17 cellular contexts compared by ENCODE assay signal in the genomic region with DNA sequence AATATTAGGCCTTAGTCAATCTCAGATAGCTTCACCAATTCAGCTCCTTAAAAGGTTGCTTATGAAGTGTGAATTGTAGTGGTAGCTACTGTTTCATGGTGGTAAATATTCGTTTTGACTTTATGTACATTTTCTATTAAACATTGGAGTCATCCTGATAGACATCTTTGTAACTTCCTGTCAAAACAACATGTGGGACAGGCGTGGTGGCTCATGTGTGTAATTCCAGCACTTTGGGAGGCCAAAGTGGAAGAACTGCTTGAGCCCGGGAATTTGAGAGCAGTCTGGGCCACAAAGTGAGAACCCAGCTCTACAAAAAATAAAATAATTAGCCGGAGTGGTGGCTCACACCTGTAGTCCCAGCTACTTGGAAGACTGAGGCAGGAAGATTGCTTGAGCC. TPM values are rescaled to one million over a fixed set of nuclear protein-coding genes. Genes with fewer than 3 reads are reported as not detected.
DNase-seq lines count a peak whose midpoint lies in the region; ATAC-seq lines count a peak whose summit lies in the region.
"Had no signal": no experiment of that assay in that cellular context is flagged by ENCODE, and none has a peak within 500 bp of the region (broad histone marks: within the 10 kb centered on the region; RNA-seq: fewer than 3 reads in every experiment).

No MANE protein-coding gene starts in this region.

- H3K36me3 ChIP-seq in ACC112 (ENCODE audit: insufficient read depth, low read length) = peaks cover 2% of the 10 kb centered on the region; the same call in 1 of the 2 replicates
- H3K36me3 ChIP-seq in SJSA1 = peaks cover 27% of the 10 kb centered on the region
- peaks cover 0 to 2% of the 10 kb centered on the region in 2 experiments for H3K36me3 ChIP-seq in mesenchymal stem cell (ENCODE audit: control insufficient read depth in 1 of 2, insufficient read depth in 2 of 2, low read depth in 1 of 2, low read length in 2 of 2)
- peaks cover 1% of the 10 kb centered on the region; the same call in 1 of the 2 replicates for H3K36me3 ChIP-seq in H7 (replicated peaks; ENCODE audit: control insufficient read depth, insufficient read depth, low read length)
- H3K36me3 ChIP-seq: HAP-1 had no signal

- H3K4me1 ChIP-seq in ACC112 (ENCODE audit: control insufficient read depth, insufficient read depth, low read length, unreplicated experiment) (peaks cover 25% of the 10 kb centered on the region), SJSA1 (replicated peaks) (peaks cover 24% of the 10 kb centered on the region), mesenchymal stem cell (ENCODE audit: control insufficient read depth, insufficient read depth, low read depth, low read length) (peaks cover 11% of the 10 kb centered on the region)
- H3K4me1 ChIP-seq: HAP-1 had no signal

- POLR2A ChIA-PET in activated CD4-positive, alpha-beta T cell treated with anti-CD3 and anti-CD28 coated beads for 36 hours (lab: Charles Lee) = interaction anchor here (0.6 to 0.7 kb wide), 2 partner anchors 28 to 770 kb away, joined by 3 read pairs; no protein-coding TSS in a partner anchor

- no peak overlapping the region for H2BK5ac ChIP-seq in mesenchymal stem cell (ENCODE audit: low read depth, low read length, poor library complexity, severe bottlenecking)

- no peak overlapping the region for H3K23ac ChIP-seq in mesenchymal stem cell (ENCODE audit: low read length in 2 of 2)

- peaks cover 30% of the 10 kb centered on the region for H3K79me2 ChIP-seq in ACC112 (ENCODE audit: control insufficient read depth, insufficient read depth, low read length, unreplicated experiment)

- H3K4me1 Mint-ChIP-seq in activated CD4-positive, alpha-beta T cell treated with anti-CD3 and anti-CD28 coated beads for 36 hours = peaks cover 14% of the 10 kb centered on the region

- no peak overlapping the region for H3K14ac ChIP-seq in mesenchymal stem cell (ENCODE audit: low read length in 2 of 2)

- H3K4me3 ChIP-seq in ACC112 (ENCODE audit: low read depth, low read length) (no peak overlapping the region), SJSA1 (no peak overlapping the region), mesenchymal stem cell (ENCODE audit: insufficient read depth in 1 of 2, low read depth in 1 of 2, low read length in 2 of 2) (no peak overlapping the region), H7 (ENCODE audit: insufficient read depth, low read depth, low read length) (no peak overlapping the region)
- H3K4me3 ChIP-seq: HAP-1 had no signal

- 63% methylated on average over 4 of the region's 4 CpGs for WGBS in mesenchymal stem cell

- no peak overlapping the region for H2AK5ac ChIP-seq in mesenchymal stem cell (ENCODE audit: low read length, severe bottlenecking)

- H3K4me3 Mint-ChIP-seq in activated CD4-positive, alpha-beta T cell treated with anti-CD3 and anti-CD28 coated beads for 36 hours = no peak overlapping the region

- no peak overlapping the region for H4K8ac ChIP-seq in mesenchymal stem cell (ENCODE audit: low read length)

- peaks cover 17% of the 10 kb centered on the region for H3K36me3 Mint-ChIP-seq in activated CD4-positive, alpha-beta T cell treated with anti-CD3 and anti-CD28 coated beads for 36 hours (ENCODE audit: low read depth)

- intact Hi-C loops in activated CD4-positive, alpha-beta T cell treated with anti-CD3 and anti-CD28 coated beads for 36 hours (cut with DNase I, micrococcal nuclease) = loop anchor here in 1 of 2 experiments (2.0 kb wide), 1 partner anchor 303 kb away; no protein-coding TSS in a partner anchor

- no peaks in the 10 kb centered on the region for H3K9me3 Mint-ChIP-seq in activated CD4-positive, alpha-beta T cell treated with anti-CD3 and anti-CD28 coated beads for 36 hours (ENCODE audit: low read depth)
- H3K9me3 Mint-ChIP-seq: CD4-positive, alpha-beta memory T cell had no signal

- H2BK15ac ChIP-seq in mesenchymal stem cell (ENCODE audit: low read depth, poor library complexity, severe bottlenecking) = no peak overlapping the region

- CTCF ChIA-PET in activated CD4-positive, alpha-beta T cell treated with anti-CD3 and anti-CD28 coated beads for 36 hours (lab: Charles Lee) = interaction anchor here (1.1 kb wide), 1 partner anchor 40 kb away, joined by 3 read pairs; no protein-coding TSS in a partner anchor

- no peak overlapping the region for H3K27ac Mint-ChIP-seq in activated CD4-positive, alpha-beta T cell treated with anti-CD3 and anti-CD28 coated beads for 36 hours

- no peak overlapping the region for H3K18ac ChIP-seq in mesenchymal stem cell (ENCODE audit: low read depth in 1 of 2, low read length in 2 of 2)

- H3K27me3 Mint-ChIP-seq in activated CD4-positive, alpha-beta T cell treated with anti-CD3 and anti-CD28 coated beads for 36 hours = no peaks in the 10 kb centered on the region
- H3K27me3 Mint-ChIP-seq: CD4-positive, alpha-beta memory T cell had no signal

- no peaks in the 10 kb centered on the region for H3K27me3 ChIP-seq in ACC112 (ENCODE audit: insufficient read depth, low read length)
- no peaks in the 10 kb centered on the region for H3K27me3 ChIP-seq in SJSA1 (replicated peaks)
- H3K27me3 ChIP-seq in mesenchymal stem cell (ENCODE audit: control insufficient read depth in 1 of 2, insufficient read depth in 1 of 2, low read length in 2 of 2) = no peaks in the 10 kb centered on the region
- no peaks in the 10 kb centered on the region for H3K27me3 ChIP-seq in H7 (ENCODE audit: control insufficient read depth, insufficient read depth, low read length)

- peak overlapping the region; percentile 91 for H3K27ac ChIP-seq in ACC112 (ENCODE audit: low read depth, low read length)
- peak overlapping the region; percentile 99 for H3K27ac ChIP-seq in SJSA1
- peak overlapping the region; percentile 5 for H3K27ac ChIP-seq in mesenchymal stem cell (ENCODE audit: low read length, poor library complexity, severe bottlenecking)

- DNase-seq in HCEC 1CT = peak; percentile 23
- DNase-seq in SJSA1 (ENCODE audit: low read depth in 1 of 2, low spot score in 2 of 2) = peak in 1 of 2 experiments; percentile 61
- DNase-seq in mesenchymal stem cell = no peak
- DNase-seq in Ammon's horn (ENCODE audit: low spot score) = no peak
- DNase-seq in SHP77 treated with DMSO at 0.1 percent for 48 hours (lab: John Stamatoyannopoulos, UW) = no peak
- no peak for DNase-seq in H7
- no peak for DNase-seq in activated CD4-positive, alpha-beta T cell treated with anti-CD3 and anti-CD28 coated beads for 36 hours
- DNase-seq: 8988T; CD4-positive, alpha-beta memory T cell; KG1; MV-4-11; NCI-H1417; NCI-H1930; NCI-H345; NCI-H524 treated with DMSO at 0.1 percent for 48 hours had no signal

- H3K4ac ChIP-seq in mesenchymal stem cell (ENCODE audit: low read depth in 1 of 2, low read length in 2 of 2) = no peak overlapping the region

- no peak overlapping the region for H2BK120ac ChIP-seq in mesenchymal stem cell (ENCODE audit: low read depth, low read length)

- no peak overlapping the region for H2BK12ac ChIP-seq in mesenchymal stem cell (ENCODE audit: low read length in 2 of 2)

- H3K79me1 ChIP-seq in mesenchymal stem cell (replicated peaks; ENCODE audit: low read length, poor library complexity, severe bottlenecking) = no peaks in the 10 kb centered on the region

- no peaks in the 10 kb centered on the region for H3K9me3 ChIP-seq in SJSA1 (replicated peaks)
- no peaks in the 10 kb centered on the region for H3K9me3 ChIP-seq in mesenchymal stem cell (ENCODE audit: control insufficient read depth, low read length)
- H3K9me3 ChIP-seq: HAP-1 had no signal

- ATAC-seq in activated CD4-positive, alpha-beta T cell treated with anti-CD3 and anti-CD28 coated beads for 36 hours = no peak

- H2AFZ ChIP-seq in ACC112 (ENCODE audit: low read length, unreplicated experiment) (no peak overlapping the region), mesenchymal stem cell (ENCODE audit: low read depth, low read length) (no peak overlapping the region)

- no peak overlapping the region for H4K91ac ChIP-seq in mesenchymal stem cell (ENCODE audit: low read length)

- no peak overlapping the region for H3K9ac ChIP-seq in mesenchymal stem cell (ENCODE audit: low read length)

- no peak overlapping the region for H3K4me2 ChIP-seq in mesenchymal stem cell (ENCODE audit: low read length, poor library complexity, severe bottlenecking)

RNA-seq across cellular contexts. Expression of gene TRIM59, which starts 2.0 kb away (rescaled TPM):
- 99.9 and 119 TPM in 2 replicates for total RNA-seq in SJSA1 (2014; rRNA removed; shearing (Covaris generic))
- 11.1 TPM for polyA plus RNA-seq in mesenchymal stem cell (2013, experiment 1 of 2)
- polyA plus RNA-seq in mesenchymal stem cell (2013, experiment 2 of 2) = 9.7 TPM
- total RNA-seq in H7 (2014; rRNA removed; shearing (Covaris generic)) = 32.6 and 42.3 TPM in 2 replicates
- total RNA-seq in activated CD4-positive, alpha-beta T cell treated with anti-CD3 and anti-CD28 coated beads for 36 hours = 10 to 100 TPM; 32.5 to 42.2 TPM

RNA-seq across cellular contexts. Expression of gene SMC4, which starts 52.2 kb away (rescaled TPM):
- 125 and 198 TPM in 2 replicates for total RNA-seq in SJSA1 (2014; rRNA removed; shearing (Covaris generic))
- polyA plus RNA-seq in mesenchymal stem cell (2013, experiment 1 of 2) = 111 TPM
- 103 TPM for polyA plus RNA-seq in mesenchymal stem cell (2013, experiment 2 of 2)
- 71.9 and 109 TPM in 2 replicates for total RNA-seq in H7 (2014; rRNA removed; shearing (Covaris generic))
- total RNA-seq in activated CD4-positive, alpha-beta T cell treated with anti-CD3 and anti-CD28 coated beads for 36 hours = 100 to 1,000 TPM; 176 to 216 TPM

RNA-seq across cellular contexts. Expression of gene IFT80, which starts 52.6 kb away (rescaled TPM):
- total RNA-seq in SJSA1 (2014; rRNA removed; shearing (Covaris generic)) = 26.9 and 30.5 TPM in 2 replicates
- polyA plus RNA-seq in mesenchymal stem cell (2013, experiment 1 of 2) = 20.1 TPM
- polyA plus RNA-seq in mesenchymal stem cell (2013, experiment 2 of 2) = 18.2 TPM
- total RNA-seq in H7 (2014; rRNA removed; shearing (Covaris generic)) = 19.9 and 28.1 TPM in 2 replicates
- 10 to 100 TPM; 15.0 to 18.1 TPM for total RNA-seq in activated CD4-positive, alpha-beta T cell treated with anti-CD3 and anti-CD28 coated beads for 36 hours

Comparison
In these comparisons a context has a peak if more than half of its experiments do, and no peak if none do; other contexts are left out.
1. H3K27ac ChIP-seq: peak in every context shown above with its lines; median percentile 99 in SJSA1; 91 in ACC112; 5 in mesenchymal stem cell.